ENCODE assay signal across 8 cellular contexts in the genomic region with DNA sequence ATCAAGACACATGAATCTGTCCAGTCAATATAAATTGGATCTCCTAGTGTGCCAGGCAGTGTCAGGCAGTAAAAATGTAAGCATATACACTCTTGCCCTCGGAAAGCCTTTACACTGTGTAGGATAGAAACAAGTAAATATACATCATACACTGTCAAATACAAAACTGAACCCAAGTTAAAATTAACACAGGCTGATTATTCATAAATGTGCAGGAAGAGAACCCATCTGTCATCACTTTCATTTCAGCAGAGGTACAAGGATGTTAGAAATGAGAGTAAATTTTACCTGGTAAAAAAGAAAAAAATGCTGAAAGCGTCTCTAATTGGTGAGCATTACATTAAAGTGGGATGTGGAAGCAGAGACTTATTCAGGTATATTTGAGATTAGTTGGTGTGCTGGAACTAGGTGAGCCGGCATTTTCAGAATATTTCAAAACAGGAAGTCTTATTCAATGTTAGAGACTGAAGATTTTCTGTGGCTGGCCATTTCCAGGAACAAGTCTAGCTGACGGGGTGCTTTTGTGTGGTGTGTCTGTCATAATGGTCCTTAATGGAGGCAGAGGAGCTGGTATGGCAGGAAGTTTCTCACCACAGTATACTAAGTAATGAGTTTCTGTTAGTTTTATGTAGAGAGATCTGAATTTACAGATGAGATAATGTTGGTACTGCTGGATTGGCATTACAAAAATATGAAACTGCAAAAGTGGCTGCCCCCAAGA.
A peak's percentile ranks its signal among the peaks of the same experiment; 100 is the strongest.
DNase-seq lines count a peak whose midpoint lies in the region; ATAC-seq and TF ChIP-seq lines count a peak whose summit lies in the region.

No MANE protein-coding gene starts in this region.

- peak overlapping the region; percentile 88 for H3K27ac ChIP-seq in SK-N-MC
- H3K27ac ChIP-seq in right lobe of liver: peak overlapping the region in 1 of 3 donors; percentile 25

- TF ChIP-seq POLR2A in right lobe of liver (IDR thresholded peaks at IDR 0.05): no peak

- H3K36me3 ChIP-seq in SK-N-MC (ENCODE audit: insufficient read depth, low read length) (no peaks in the 10 kb centered on the region), right lobe of liver (no peaks in the 10 kb centered on the region)

- ATAC-seq in GM18909 (IDR thresholded peaks at IDR 0.05; ENCODE audit: poor library complexity, unreplicated experiment): peak; percentile 99
- peak; percentile 100 for ATAC-seq in HG03064 (IDR thresholded peaks at IDR 0.05; ENCODE audit: low read depth, unreplicated experiment)
- ATAC-seq in right lobe of liver: peak; percentile 78 to 90 (median 83)

- peak; percentile 89 for DNase-seq in SK-N-MC (ENCODE audit: low read depth, low spot score)
- peak; percentile 65 for DNase-seq in activated naive CD4-positive, alpha-beta T cell treated with anti-CD3 and anti-CD28 coated beads, Interleukin-2, amount 50 U/mL, for 16 hours
- peak in 1 of 3 donors; percentile 50 for DNase-seq in right lobe of liver
- DNase-seq in stimulated activated CD8-positive, alpha-beta memory T cell treated with anti-CD3 and anti-CD28 coated beads, Interleukin-4, amount 100 ng/mL, for 1 hour (ENCODE audit: low read depth in 2 of 2, low spot score in 1 of 2): peak; percentile 21 to 40
- DNase-seq in foreskin fibroblast: no peak
- DNase-seq in retina: no peak

- H3K9ac ChIP-seq in SK-N-MC (ENCODE audit: insufficient read length): no peak overlapping the region

- no peaks in the 10 kb centered on the region for H3K9me3 ChIP-seq in SK-N-MC (ENCODE audit: low read depth, low read length)
- H3K9me3 ChIP-seq in right lobe of liver: no peaks in the 10 kb centered on the region

- H3K4me1 ChIP-seq in right lobe of liver: no peaks in the 10 kb centered on the region

- TF ChIP-seq CTCF in right lobe of liver (IDR thresholded peaks at IDR 0.05) (no peak), foreskin fibroblast (IDR thresholded peaks at IDR 0.05; ENCODE audit: low read depth, low read length) (no peak)

- H3K4me3 ChIP-seq in SK-N-MC: peak overlapping the region; percentile 54
- no peak overlapping the region for H3K4me3 ChIP-seq in right lobe of liver
- no peak overlapping the region for H3K4me3 ChIP-seq in foreskin fibroblast (ENCODE audit: low read depth in 1 of 2, low read length in 2 of 2)

- H3K27me3 ChIP-seq in right lobe of liver: no peaks in the 10 kb centered on the region

- WGBS in right lobe of liver (ENCODE audit: insufficient coverage, low coverage, low lambda C conversion rate, missing lambda C conversion rate): 18% methylated on average over 4 of the region's 4 CpGs

- intact Hi-C loops in right lobe of liver (cut with DNase I): no loop called here

Comparison
In these comparisons a context has a peak if more than half of its experiments do, and no peak if none do; other contexts are left out.
1. DNase-seq: peak in SK-N-MC (single experiment), activated naive CD4-positive, alpha-beta T cell treated with anti-CD3 and anti-CD28 coated beads, Interleukin-2, amount 50 U/mL, for 16 hours (single experiment) and stimulated activated CD8-positive, alpha-beta memory T cell treated with anti-CD3 and anti-CD28 coated beads, Interleukin-4, amount 100 ng/mL, for 1 hour (2 of 2); none in foreskin fibroblast (0 of 2) and retina (single experiment).
2. Peak in every context shown above with its lines, with median percentiles within 50 percentile points of each other: ATAC-seq.